27 cellular contexts compared by ENCODE assay signal in the genomic region with DNA sequence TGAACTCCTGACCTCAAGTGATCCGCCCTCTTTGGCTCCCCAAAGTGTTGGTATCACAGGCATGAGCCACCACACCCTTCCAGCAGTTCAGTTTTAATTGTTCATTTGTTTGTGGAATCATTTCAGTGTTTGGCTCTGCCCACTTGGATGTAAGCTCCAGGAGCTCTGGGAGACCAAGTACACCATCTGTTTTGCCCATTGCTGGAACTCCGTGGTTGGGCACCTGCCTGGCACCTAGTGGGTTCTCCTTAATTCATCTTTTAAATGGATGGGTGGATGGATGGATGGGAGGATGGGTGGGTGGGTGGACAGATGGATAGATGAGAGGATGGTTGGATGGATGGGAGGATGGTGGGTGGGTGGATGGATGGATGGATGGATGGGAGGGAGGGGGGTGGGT. TPM values are rescaled to one million over a fixed set of nuclear protein-coding genes. Genes with fewer than 3 reads are reported as not detected.
"Had no signal": no experiment of that assay in that cellular context is flagged by ENCODE, and none has a peak within 500 bp of the region (broad histone marks: within the 10 kb centered on the region; RNA-seq: fewer than 3 reads in every experiment).

No MANE protein-coding gene starts in this region.

- H3K4me3 Mint-ChIP-seq: activated CD4-positive, alpha-beta T cell treated with anti-CD3 and anti-CD28 coated beads for 36 hours; activated CD8-positive, alpha-beta memory T cell treated with anti-CD3 and anti-CD28 coated beads, Interleukin-2, amount 10 ng/mL, durations not matched to agents 7 days and 5 days; activated CD8-positive, alpha-beta T cell treated with anti-CD3 and anti-CD28 coated beads, Interleukin-2, amount 10 ng/mL, durations not matched to agents 7 days and 5 days had no signal

- H3K27ac Mint-ChIP-seq: activated CD4-positive, alpha-beta T cell treated with anti-CD3 and anti-CD28 coated beads for 36 hours; activated CD8-positive, alpha-beta memory T cell treated with anti-CD3 and anti-CD28 coated beads, Interleukin-2, amount 10 ng/mL, durations not matched to agents 7 days and 5 days; activated CD8-positive, alpha-beta T cell treated with anti-CD3 and anti-CD28 coated beads, Interleukin-2, amount 10 ng/mL, durations not matched to agents 7 days and 5 days; activated naive CD4-positive, alpha-beta T cell treated with anti-CD3 and anti-CD28 coated beads, Interleukin-2, amount 50 U/mL, for 72 hours; effector memory CD8-positive, alpha-beta T cell; T-helper 2 cell treated with Interferon-gamma antibody and Interleukin-4, amounts not matched to agents 5 μg/mL and 100 μg/mL, for 36 hours had no signal

- FAIRE-seq: bronchial epithelial cell, keratinocyte had no signal

- H3K36me3 Mint-ChIP-seq: activated CD8-positive, alpha-beta memory T cell treated with anti-CD3 and anti-CD28 coated beads, Interleukin-2, amount 10 ng/mL, durations not matched to agents 7 days and 5 days; activated naive CD4-positive, alpha-beta T cell treated with anti-CD3 and anti-CD28 coated beads, Interleukin-2, amount 50 U/mL, for 72 hours had no signal

- H3K9me3 Mint-ChIP-seq: activated naive CD4-positive, alpha-beta T cell treated with anti-CD3 and anti-CD28 coated beads, Interleukin-2, amount 50 U/mL, for 72 hours; central memory CD8-positive, alpha-beta T cell; effector memory CD8-positive, alpha-beta T cell; naive B cell; T-helper 2 cell treated with Interferon-gamma antibody and Interleukin-4, amounts not matched to agents 5 μg/mL and 100 μg/mL, for 36 hours had no signal

- DNase-seq: activated CD4-positive, alpha-beta T cell treated with anti-CD3 and anti-CD28 coated beads for 36 hours; activated CD4-positive, CD25-positive, alpha-beta regulatory T cell; activated CD8-positive, alpha-beta memory T cell treated with anti-CD3 and anti-CD28 coated beads, Interleukin-2, amount 10 ng/mL, durations not matched to agents 7 days and 5 days; activated CD8-positive, alpha-beta T cell treated with anti-CD3 and anti-CD28 coated beads, Interleukin-2, amount 10 ng/mL, durations not matched to agents 7 days and 5 days; activated naive CD4-positive, alpha-beta T cell; activated T-cell treated with anti-CD3 and anti-CD28 coated beads, Interleukin-2, amount 50 U/mL, for 48 hours; cortex of kidney; effector memory CD8-positive, alpha-beta T cell; erythroblast; head of caudate nucleus; hippocampal formation; left colon; mammary epithelial cell; naive B cell; stimulated activated CD4-positive, alpha-beta T cell treated with anti-CD3 and anti-CD28 coated beads, Interleukin-12 subunit alpha, Interleukin-12 subunit beta, amount 100 ng/mL, for 4 hours; stimulated activated CD4-positive, alpha-beta T cell treated with anti-CD3 and anti-CD28 coated beads, Interleukin-4, amount 100 ng/mL, for 1 hour; stimulated activated naive CD8-positive, alpha-beta T cell treated with anti-CD3 and anti-CD28 coated beads, Interleukin-15, Interleukin-2, amounts not matched to agents 100 U/mL and 50 U/mL, for 24 hours; testis; transverse colon had no signal

- H3K4me1 Mint-ChIP-seq: activated CD4-positive, alpha-beta T cell treated with anti-CD3 and anti-CD28 coated beads for 36 hours had no signal

- ATAC-seq: activated CD4-positive, alpha-beta T cell treated with anti-CD3 and anti-CD28 coated beads for 36 hours; activated CD8-positive, alpha-beta memory T cell treated with anti-CD3 and anti-CD28 coated beads, Interleukin-2, amount 10 ng/mL, durations not matched to agents 7 days and 5 days; activated CD8-positive, alpha-beta T cell treated with anti-CD3 and anti-CD28 coated beads, Interleukin-2, amount 10 ng/mL, durations not matched to agents 7 days and 5 days; activated naive CD4-positive, alpha-beta T cell treated with anti-CD3 and anti-CD28 coated beads, Interleukin-2, amount 50 U/mL, for 72 hours; effector memory CD8-positive, alpha-beta T cell; gastroesophageal sphincter had no signal

RNA-seq across cellular contexts. Expression of gene NECAB2, which starts 1.0 kb away (rescaled TPM):
- total RNA-seq: activated CD4-positive, alpha-beta T cell treated with anti-CD3 and anti-CD28 coated beads for 36 hours; activated CD8-positive, alpha-beta memory T cell treated with anti-CD3 and anti-CD28 coated beads, Interleukin-2, amount 10 ng/mL, durations not matched to agents 7 days and 5 days; activated CD8-positive, alpha-beta T cell treated with anti-CD3 and anti-CD28 coated beads, Interleukin-2, amount 10 ng/mL, durations not matched to agents 7 days and 5 days; activated naive CD4-positive, alpha-beta T cell treated with anti-CD3 and anti-CD28 coated beads, Interleukin-2, amount 50 U/mL, for 72 hours; bronchial epithelial cell; fibroblast of villous mesenchyme; renal cortical epithelial cell had no signal
- polyA plus RNA-seq: keratinocyte had no signal
